8 cellular contexts compared by ENCODE assay signal in the genomic region with DNA sequence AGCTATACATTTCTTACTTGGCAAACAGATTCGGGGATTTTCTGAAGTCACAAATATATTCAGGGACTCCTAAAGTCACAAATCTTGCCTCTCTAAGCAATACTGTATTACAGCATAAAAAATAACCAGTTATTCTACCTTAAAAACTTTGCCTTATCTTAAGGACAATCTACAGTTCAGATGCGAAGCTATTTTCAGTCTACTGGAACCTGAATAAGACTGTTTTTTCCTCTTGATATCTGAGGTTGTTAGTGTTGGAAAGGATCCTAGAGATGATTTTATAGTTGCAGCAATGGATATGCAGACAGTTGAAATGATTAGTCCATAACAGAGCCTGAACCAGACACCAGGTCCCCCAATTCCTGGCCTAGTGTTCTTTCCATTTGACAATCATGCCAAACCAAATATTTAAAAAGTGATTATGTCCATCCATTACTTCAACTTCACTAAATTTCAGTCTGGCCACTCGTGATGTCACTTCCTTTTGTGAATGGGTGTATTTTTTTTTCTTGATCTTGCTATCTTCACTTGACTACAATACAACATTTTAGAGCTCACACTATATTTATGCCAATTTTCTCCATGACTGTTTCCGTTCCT. TPM values are rescaled to one million over a fixed set of nuclear protein-coding genes. Genes with fewer than 3 reads are reported as not detected.
DNase-seq lines count a peak whose midpoint lies in the region; ATAC-seq lines count a peak whose summit lies in the region.

No MANE protein-coding gene starts in this region.

- H3K4me1 ChIP-seq in ES-I3 (ENCODE audit: insufficient read depth, low read length) (peaks cover 16% of the 10 kb centered on the region; the same call in 1 of the 2 replicates), NT2/D1 (ENCODE audit: insufficient read depth, insufficient read length) (peaks cover 1% of the 10 kb centered on the region), endocrine pancreas (ENCODE audit: control insufficient read depth, insufficient read depth, low read length) (peaks cover 38% of the 10 kb centered on the region), neuron (ENCODE audit: insufficient read depth, low read length) (peaks cover 31% of the 10 kb centered on the region), aorta (ENCODE audit: control insufficient read depth in 1 of 2, insufficient read depth in 2 of 2, low read length in 2 of 2) (peaks cover 0 to 8% of the 10 kb centered on the region in 2 donors)

- no peak for ATAC-seq in GM21515 (IDR thresholded peaks at IDR 0.05; ENCODE audit: unreplicated experiment)
- ATAC-seq in aorta (ENCODE audit: low FRiP score): no peak
- no peak for ATAC-seq in HG03571 (IDR thresholded peaks at IDR 0.05; ENCODE audit: unreplicated experiment)

- H3K4me3 ChIP-seq in NT2/D1 (ENCODE audit: insufficient read length, low read depth) (peak overlapping the region; percentile 83), endocrine pancreas (ENCODE audit: control insufficient read depth, insufficient read depth, low read length) (peak overlapping the region; percentile 90), neuron (ENCODE audit: low read length) (peak overlapping the region; percentile 86), aorta (ENCODE audit: low read length in 2 of 2) (peak overlapping the region in 1 of 2 donors; percentile 88)

- H3K9ac ChIP-seq in ES-I3 (ENCODE audit: low read depth, low read length): peak overlapping the region; percentile 95; the same call in 1 of the 2 replicates
- peak overlapping the region; percentile 92 for H3K9ac ChIP-seq in NT2/D1 (ENCODE audit: insufficient read length, low read depth)
- H3K9ac ChIP-seq in endocrine pancreas (ENCODE audit: control insufficient read depth, insufficient read depth, low read length): no peak overlapping the region

- H3K27ac ChIP-seq in aorta (ENCODE audit: low read depth in 1 of 2, low read length in 2 of 2): no peak overlapping the region

- 5 to 6% methylated on average over 4 of the region's 4 CpGs for WGBS in aorta, 2 donors

- H3K36me3 ChIP-seq in ES-I3 (ENCODE audit: insufficient read depth, low read length) (no peaks in the 10 kb centered on the region; the same call in 1 of the 2 replicates), NT2/D1 (ENCODE audit: insufficient read depth, insufficient read length, low read length) (peaks cover 6% of the 10 kb centered on the region), endocrine pancreas (ENCODE audit: control insufficient read depth, insufficient read depth, low read length) (no peaks in the 10 kb centered on the region), neuron (ENCODE audit: insufficient read depth, low read length) (no peaks in the 10 kb centered on the region), aorta (ENCODE audit: control insufficient read depth in 1 of 2, insufficient read depth in 2 of 2, low read length in 1 of 2) (no peaks in the 10 kb centered on the region)

- DNase-seq in NT2/D1 (ENCODE audit: low read depth, low spot score): no peak
- no peak for DNase-seq in aorta
- DNase-seq in head of caudate nucleus: no peak

- no peak overlapping the region for H2AFZ ChIP-seq in neuron (ENCODE audit: low read depth, low read length)

- intact Hi-C loops in aorta (cut with DNase I): loop anchor here (5.0 to 10.0 kb wide), 4 partner anchors 139 to 201 kb away; a partner anchor contains a TSS
- intact Hi-C loops in head of caudate nucleus (cut with DNase I): loop anchor here (5.0 kb wide), 1 partner anchor 139 kb away; a partner anchor contains a TSS

- H3K27me3 ChIP-seq in NT2/D1 (ENCODE audit: insufficient read depth, insufficient read length): no peaks in the 10 kb centered on the region
- no peaks in the 10 kb centered on the region for H3K27me3 ChIP-seq in endocrine pancreas (ENCODE audit: control insufficient read depth, insufficient read depth, low read length)
- H3K27me3 ChIP-seq in neuron (ENCODE audit: insufficient read depth, low read length): no peaks in the 10 kb centered on the region
- H3K27me3 ChIP-seq in aorta (ENCODE audit: control insufficient read depth in 1 of 2, insufficient read depth in 2 of 2, low read length in 1 of 2): no peaks in the 10 kb centered on the region

- H3K9me3 ChIP-seq in ES-I3 (ENCODE audit: control insufficient read depth, insufficient read depth, low read length) (no peaks in the 10 kb centered on the region), NT2/D1 (ENCODE audit: insufficient read depth, low read length) (no peaks in the 10 kb centered on the region), endocrine pancreas (ENCODE audit: control insufficient read depth, low read length) (no peaks in the 10 kb centered on the region), neuron (ENCODE audit: low read length) (no peaks in the 10 kb centered on the region), aorta (ENCODE audit: control insufficient read depth, low read length) (no peaks in the 10 kb centered on the region)

RNA-seq across cellular contexts. Expression of a gene that starts 1.8 kb away (rescaled TPM):
- total RNA-seq in aorta: 10 to 100 TPM; 65.3 to 68.4 TPM
- 10 to 100 TPM; 28.0 to 68.1 TPM for polyA plus RNA-seq in aorta
